25 cellular contexts compared by ENCODE assay signal in the genomic region with DNA sequence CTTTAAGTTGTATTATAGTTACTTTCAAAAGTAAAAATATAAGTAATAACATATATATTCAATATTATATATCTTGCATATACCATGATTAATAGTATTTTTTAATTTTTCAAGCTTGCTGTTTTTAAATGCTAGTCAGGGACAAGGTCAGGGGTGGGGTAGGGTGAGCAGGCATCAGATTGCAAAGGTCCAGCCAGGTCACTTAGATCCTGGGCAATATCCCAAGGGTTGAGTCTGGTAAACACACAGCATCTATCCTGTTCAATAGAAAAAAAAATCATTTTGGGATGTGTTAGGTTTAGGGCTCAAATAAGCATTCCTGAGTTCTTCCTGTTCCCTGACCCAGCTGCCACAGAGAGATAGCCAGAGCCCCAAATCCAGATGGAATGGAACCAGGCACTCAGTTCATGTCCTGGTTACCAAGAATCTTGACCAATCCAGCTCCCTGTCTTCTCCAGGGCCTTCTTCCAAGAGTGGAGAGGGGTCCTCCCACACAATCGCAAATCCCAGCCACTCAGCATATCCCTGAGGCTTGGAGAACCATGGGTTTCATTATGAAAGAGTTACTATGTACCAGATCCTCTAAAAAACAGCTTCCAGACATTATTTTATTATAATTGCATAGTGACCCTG.
"Had no signal": no experiment of that assay in that cellular context is flagged by ENCODE, and none has a peak within 500 bp of the region (broad histone marks: within the 10 kb centered on the region; RNA-seq: fewer than 3 reads in every experiment).

No MANE protein-coding gene starts in this region.

- ATAC-seq: activated CD8-positive, alpha-beta T cell treated with anti-CD3 and anti-CD28 coated beads for 36 hours; activated T-cell treated with anti-CD3 and anti-CD28 coated beads, Interleukin-2, amount 50 U/mL, for 4 hours; activated T-helper 17 cell treated with anti-CD3 and anti-CD28 coated beads, Interleukin-2, amount 50 U/mL, for 72 hours; mucosa of descending colon; natural killer cell treated with Interleukin-12 subunit alpha and Interleukin-12 subunit beta and Interleukin-15 and Interleukin-18, amount 100 ng/mL, for 72 hours; stimulated activated memory B cell treated with anti-CD40 and anti-IgM and Interleukin-4, amounts not matched to agents 10 μg/mL and 1 μg/mL and 100 μg/mL, for 72 hours; stimulated activated naive CD8-positive, alpha-beta T cell treated with anti-CD3 and anti-CD28 coated beads, Interleukin-15, amount 100 ng/mL, for 72 hours had no signal

- H3K4me1 ChIP-seq: breast epithelium, thyroid gland had no signal

- H3K9me3 ChIP-seq: breast epithelium, esophagus muscularis mucosa, mucosa of descending colon, thyroid gland, upper lobe of left lung, vagina had no signal

- DNase-seq: activated B cell treated with CpG ODN at 0.5 μM for 24 hours; activated CD4-positive, alpha-beta T cell treated with anti-CD3 and anti-CD28 coated beads, Interleukin-2, amount 50 U/mL, for 1 hour; activated CD8-positive, alpha-beta T cell treated with anti-CD3 and anti-CD28 coated beads for 36 hours; activated gamma-delta T cell treated with Interleukin-2 at 50 U/mL for 16 hours; activated naive CD4-positive, alpha-beta T cell treated with anti-CD3 and anti-CD28 coated beads, Interleukin-2, amount 50 U/mL, for 16 hours; activated T-cell treated with anti-CD3 and anti-CD28 coated beads, Interleukin-2, amount 50 U/mL, for 4 hours; foreskin melanocyte; kidney; mucosa of descending colon; stimulated activated CD4-positive, alpha-beta T cell treated with anti-CD3 and anti-CD28 coated beads, Interleukin-1b, Interleukin-23, amount 100 ng/mL, for 48 hours; stimulated activated CD4-positive, alpha-beta T cell treated with anti-CD3 and anti-CD28 coated beads, Interleukin-4, amount 100 ng/mL, for 4 hours; stimulated activated CD8-positive, alpha-beta memory T cell treated with anti-CD3 and anti-CD28 coated beads, Interleukin-4, amount 100 ng/mL, for 48 hours; stimulated activated naive CD8-positive, alpha-beta T cell treated with anti-CD3 and anti-CD28 coated beads, Interleukin-15, amount 100 ng/mL, for 72 hours; substantia nigra; T-helper 2 cell; thyroid gland; upper lobe of left lung had no signal

- H3K4me3 ChIP-seq: breast epithelium, esophagus muscularis mucosa, hepatocyte, mucosa of descending colon, smooth muscle cell, thyroid gland, upper lobe of left lung, vagina had no signal

- H3K36me3 ChIP-seq: breast epithelium, esophagus muscularis mucosa, thyroid gland, upper lobe of left lung, vagina had no signal

- H3K27ac ChIP-seq: breast epithelium, esophagus muscularis mucosa, hepatocyte, thyroid gland, upper lobe of left lung, vagina had no signal

- H3K27me3 ChIP-seq: breast epithelium, hepatocyte, thyroid gland, upper lobe of left lung, vagina had no signal
